In genomic region chr1:220038640-220039039, GRCh38 we compare ENCODE assay signal across 1 cellular context.
TF ChIP-seq lines count a peak whose summit lies in the region.

No MANE protein-coding gene starts in this region.

TF ChIP-seq in GM23338, 12 proteins besides CTCF, POLR2A, EP300 and RAD21:
- TF ChIP-seq NANOG (IDR thresholded peaks at IDR 0.05; ENCODE audit: borderline replicate concordance) (no peak), ZNF462 (CRISPR knock-in tag; IDR thresholded peaks at IDR 0.05) (no peak), EZH2phosphoT487 (IDR thresholded peaks at IDR 0.05; ENCODE audit: unreplicated experiment) (no peak), EZH2 (IDR thresholded peaks at IDR 0.05; ENCODE audit: low read depth, unreplicated experiment) (no peak), POLR2AphosphoS5 (IDR thresholded peaks at IDR 0.05; ENCODE audit: low read depth) (no peak), ZNF114 (CRISPR knock-in tag; IDR thresholded peaks at IDR 0.05) (no peak), ETS1 (IDR thresholded peaks at IDR 0.05) (no peak), REST (IDR thresholded peaks at IDR 0.05; ENCODE audit: unreplicated experiment) (no peak), JUNB (IDR thresholded peaks at IDR 0.05; ENCODE audit: unreplicated experiment) (no peak), CREB1 (CRISPR knock-in tag; IDR thresholded peaks at IDR 0.05; ENCODE audit: low read depth) (no peak), STAT1 (IDR thresholded peaks at IDR 0.05; ENCODE audit: unreplicated experiment) (no peak), ZNF331 (CRISPR knock-in tag; IDR thresholded peaks at IDR 0.05; ENCODE audit: low read depth) (no peak)
